In the genomic region with DNA sequence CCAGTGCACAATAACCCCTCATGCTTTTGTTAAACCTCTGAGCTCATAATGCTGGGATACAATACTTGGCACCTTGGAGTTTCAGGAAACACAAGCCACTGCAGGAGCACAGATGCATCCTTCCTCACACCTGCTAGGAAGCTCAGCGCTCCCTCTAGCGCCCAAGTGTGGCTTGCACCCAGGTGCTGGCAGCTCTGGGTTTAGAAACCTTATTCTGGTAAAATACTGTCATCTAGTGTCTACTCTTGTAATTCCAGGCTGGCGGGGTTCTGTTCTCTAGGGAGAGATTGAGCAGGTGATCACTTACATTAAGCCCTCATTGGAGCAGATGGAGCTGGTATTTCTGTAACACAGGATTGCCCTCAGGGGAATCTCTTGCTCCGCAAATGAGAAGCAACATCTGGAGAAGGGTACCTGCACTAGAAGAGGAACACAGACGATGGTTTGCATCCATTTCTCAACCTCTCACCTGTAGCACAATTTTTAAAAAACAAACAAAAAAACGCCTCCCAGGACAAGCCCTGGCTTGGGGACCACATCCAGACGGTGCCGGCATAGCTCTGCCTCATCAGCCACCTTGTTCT, we compare ENCODE assay signal across 9 cellular contexts. TPM values are rescaled to one million over a fixed set of nuclear protein-coding genes. Genes with fewer than 3 reads are reported as not detected.
A peak's percentile ranks its signal among the peaks of the same experiment; 100 is the strongest.
DNase-seq lines count a peak whose midpoint lies in the region; ATAC-seq and TF ChIP-seq lines count a peak whose summit lies in the region.
"Had no signal": no experiment of that assay in that cellular context is flagged by ENCODE, and none has a peak within 500 bp of the region (broad histone marks: within the 10 kb centered on the region; RNA-seq: fewer than 3 reads in every experiment).

No MANE protein-coding gene starts in this region.

- H3K4me3 ChIP-seq in GM23338 (no peak overlapping the region), SU-DHL-6 (ENCODE audit: insufficient read depth, low read length, poor library complexity, severe bottlenecking) (no peak overlapping the region), right atrium auricular region (no peak overlapping the region)

- TF ChIP-seq CTCF in GM23338 (conservative IDR thresholded peaks at IDR 0.05; ENCODE audit: low read depth in 2 of 2) (peak; percentile 100), SU-DHL-6 (IDR thresholded peaks at IDR 0.05; ENCODE audit: insufficient read depth, low read length, poor library complexity, severe bottlenecking) (peak; percentile 97), right atrium auricular region (IDR thresholded peaks at IDR 0.05) (peak; percentile 98 to 100)

- no peak overlapping the region for H3K27ac ChIP-seq in GM23338 (ENCODE audit: low read depth)
- H3K27ac ChIP-seq in SU-DHL-6 (ENCODE audit: low read depth, low read length), result no peak overlapping the region
- H3K27ac ChIP-seq in right atrium auricular region, result no peak overlapping the region

- H3K79me2 ChIP-seq in GM23338 (replicated peaks; ENCODE audit: insufficient read depth) (no peaks in the 10 kb centered on the region), SU-DHL-6 (ENCODE audit: insufficient read depth, low read length) (no peaks in the 10 kb centered on the region)

- ATAC-seq in GM23338, result peak; percentile 96
- ATAC-seq in GM19328 (IDR thresholded peaks at IDR 0.05; ENCODE audit: unreplicated experiment), result no peak

- H3K9ac ChIP-seq in SU-DHL-6 (ENCODE audit: low read length), result no peak overlapping the region

- H3K27ac Mint-ChIP-seq in GM23338, result no peak overlapping the region

- peak; percentile 91 for DNase-seq in COLO829 (ENCODE audit: low spot score)
- peak; percentile 97 for DNase-seq in GM23338 (ENCODE audit: low spot score)
- peak; percentile 60 for DNase-seq in NCI-H1417 treated with DMSO at 0.1 percent for 48 hours (lab: John Stamatoyannopoulos, UW)
- DNase-seq in anterior cingulate cortex (lab: John Stamatoyannopoulos, UW), result peak in 53 of 58 donors; percentile 14 to 88 (median 57)
- DNase-seq in right atrium auricular region (ENCODE audit: low spot score), result peak; percentile 88
- DNase-seq in retina, result peak; percentile 86

- H3K9me3 Mint-ChIP-seq in GM23338, result no peaks in the 10 kb centered on the region

- no peak overlapping the region for H3K4me3 Mint-ChIP-seq in GM23338

- H3F3A ChIP-seq in GM23338 (replicated peaks; ENCODE audit: low read depth) (no peaks in the 10 kb centered on the region), SU-DHL-6 (ENCODE audit: insufficient read depth) (no peaks in the 10 kb centered on the region)

- H3K9me3 ChIP-seq in SU-DHL-6 (ENCODE audit: insufficient read depth, low read length), result no peaks in the 10 kb centered on the region
- H3K9me3 ChIP-seq in right atrium auricular region, result no peaks in the 10 kb centered on the region

- no peaks in the 10 kb centered on the region for H3K4me1 Mint-ChIP-seq in GM23338

- H3K36me3 Mint-ChIP-seq in GM23338 (ENCODE audit: low read depth), result no peaks in the 10 kb centered on the region

- peak overlapping the region; percentile 34; the same call in 1 of the 2 replicates for H2AFZ ChIP-seq in GM23338
- H2AFZ ChIP-seq in SU-DHL-6 (ENCODE audit: low read depth, low read length, severe bottlenecking), result no peak overlapping the region

- H3K9me2 ChIP-seq in GM23338 (ENCODE audit: insufficient read depth) (peaks cover 4% of the 10 kb centered on the region; the same call in 1 of the 2 replicates), SU-DHL-6 (replicated peaks; ENCODE audit: insufficient read depth, low read length) (no peaks in the 10 kb centered on the region)

- H3K4me1 ChIP-seq in GM23338 (ENCODE audit: insufficient read depth) (no peaks in the 10 kb centered on the region), right atrium auricular region (peaks cover 0 to 9% of the 10 kb centered on the region in 2 donors)

- H3K27me3 Mint-ChIP-seq in GM23338 (ENCODE audit: insufficient read depth, low read depth, poor library complexity), result peaks cover 2% of the 10 kb centered on the region

- H3K27me3 ChIP-seq in GM23338 (ENCODE audit: insufficient read depth), result no peaks in the 10 kb centered on the region
- H3K27me3 ChIP-seq in SU-DHL-6 (ENCODE audit: low read length), result no peaks in the 10 kb centered on the region
- no peaks in the 10 kb centered on the region for H3K27me3 ChIP-seq in right atrium auricular region

- H3K36me3 ChIP-seq in GM23338 (ENCODE audit: insufficient read depth), result no peaks in the 10 kb centered on the region
- no peaks in the 10 kb centered on the region for H3K36me3 ChIP-seq in SU-DHL-6 (ENCODE audit: low read length)
- H3K36me3 ChIP-seq in right atrium auricular region, result no peaks in the 10 kb centered on the region

- no peak overlapping the region for H3K4me2 ChIP-seq in GM23338
- no peak overlapping the region for H3K4me2 ChIP-seq in SU-DHL-6 (ENCODE audit: low read depth, low read length, poor library complexity, severe bottlenecking)

- H4K20me1 ChIP-seq in GM23338 (replicated peaks; ENCODE audit: insufficient read depth), result no peaks in the 10 kb centered on the region
- H4K20me1 ChIP-seq in SU-DHL-6 (ENCODE audit: low read depth, low read length), result no peaks in the 10 kb centered on the region

TF ChIP-seq in GM23338, 12 proteins besides CTCF, POLR2A, EP300 and RAD21 (continues in another document):
- TF ChIP-seq REST (IDR thresholded peaks at IDR 0.05; ENCODE audit: unreplicated experiment), result no peak
- TF ChIP-seq CREB1 (CRISPR knock-in tag; IDR thresholded peaks at IDR 0.05; ENCODE audit: low read depth), result no peak
- no peak for TF ChIP-seq ETS1 (IDR thresholded peaks at IDR 0.05)

RNA-seq across cellular contexts. Expression of gene CCL1, which starts 1.5 kb away (rescaled TPM):
- total RNA-seq in GM23338 (2014; rRNA removed; shearing (Covaris generic)), result not detected in 2 replicates
- not detected in 2 replicates for polyA plus RNA-seq in GM23338 (2016; fragmentation: Nextera tagmentation; extraction: Ambion mirVana)
- not detected for total RNA-seq in right atrium auricular region

RNA-seq across cellular contexts. Expression of gene CCL13, which starts 5.3 kb away (rescaled TPM):
- total RNA-seq in GM23338 (2014; rRNA removed; shearing (Covaris generic)), result not detected in 2 replicates
- polyA plus RNA-seq in GM23338 (2016; fragmentation: Nextera tagmentation; extraction: Ambion mirVana), result not detected in 2 replicates
- 1 to 10 TPM in 1 of 2 donors, under 1 TPM in 1; 0.90 to 1.3 TPM for total RNA-seq in right atrium auricular region
- total RNA-seq: T-helper 2 cell treated with Interferon-gamma antibody and Interleukin-4, amounts not matched to agents 100 ng/mL and 5 ng/mL, for 36 hours had no signal

RNA-seq across cellular contexts. Expression of gene CCL8, which starts 42.3 kb away (rescaled TPM):
- not detected in 2 replicates for total RNA-seq in GM23338 (2014; rRNA removed; shearing (Covaris generic))
- not detected in 2 replicates for polyA plus RNA-seq in GM23338 (2016; fragmentation: Nextera tagmentation; extraction: Ambion mirVana)
- under 1 TPM in 1 of 2 donors, not detected in 1; 0.52 TPM for total RNA-seq in right atrium auricular region
- total RNA-seq: T-helper 2 cell treated with Interferon-gamma antibody and Interleukin-4, amounts not matched to agents 100 ng/mL and 5 ng/mL, for 36 hours had no signal
